ENCODE assay signal across 23 cellular contexts in the genomic region with DNA sequence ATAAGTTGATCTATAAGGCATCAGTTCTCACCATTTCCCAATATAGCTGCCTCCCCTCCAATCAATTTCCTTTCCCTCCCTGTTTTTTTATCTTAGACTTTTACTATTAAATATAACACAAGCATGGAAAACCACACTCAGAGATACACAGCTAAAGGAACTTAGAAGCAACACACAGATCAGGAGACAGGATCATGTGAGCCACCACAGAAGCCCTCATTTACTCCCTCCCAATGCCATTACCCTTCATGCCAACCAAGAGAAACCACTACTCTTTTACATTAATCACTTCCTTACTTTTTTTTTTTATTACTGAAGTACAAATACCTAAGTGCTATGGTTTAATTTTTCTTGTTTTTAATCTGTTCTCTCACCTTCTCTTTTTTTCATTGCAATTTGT.
"Had no signal": no experiment of that assay in that cellular context is flagged by ENCODE, and none has a peak within 500 bp of the region (broad histone marks: within the 10 kb centered on the region; RNA-seq: fewer than 3 reads in every experiment).

No MANE protein-coding gene starts in this region.

- H3K27ac ChIP-seq: hepatocyte, left ventricle myocardium inferior, neural progenitor cell, neutrophil, prostate gland, skin epidermis, suprapubic skin, thoracic aorta, tibial artery, vagina had no signal

- H3K4me1 ChIP-seq: neural progenitor cell, suprapubic skin, tibial artery, vagina had no signal

- H3K4me3 ChIP-seq: hepatocyte, left ventricle myocardium inferior, lung, neural progenitor cell, prostate gland, skin epidermis, suprapubic skin, thoracic aorta, tibial artery, vagina had no signal

- H3K27me3 ChIP-seq: hepatocyte, neural progenitor cell, neutrophil, suprapubic skin, tibial artery, vagina had no signal

- DNase-seq: islet precursor cell; left ventricle myocardium inferior; mesendoderm; naive B cell; natural killer cell; nephron progenitor cell; occipital lobe; retina; right cardiac atrium; stimulated activated CD4-positive, alpha-beta T cell treated with anti-CD3 and anti-CD28 coated beads, Interleukin-12 subunit alpha, Interleukin-12 subunit beta, amount 100 ng/mL, for 4 hours; stimulated activated CD4-positive, alpha-beta T cell treated with anti-CD3 and anti-CD28 coated beads, Interleukin-15, amount 100 ng/mL, for 24 hours; stimulated activated CD4-positive, alpha-beta T cell treated with anti-CD3 and anti-CD28 coated beads, Interleukin-4, amount 100 ng/mL, for 24 hours; stimulated activated naive CD4-positive, alpha-beta T cell; tibial artery had no signal

- H3K36me3 ChIP-seq: prostate gland, thoracic aorta, vagina had no signal

- H3K9me3 ChIP-seq: neutrophil, prostate gland, suprapubic skin, thoracic aorta, tibial artery, vagina had no signal
